Comparison of ENCODE assay signal across 11 cellular contexts in genomic region chr22:26648011-26648497, GRCh38. TPM values are rescaled to one million over a fixed set of nuclear protein-coding genes. Genes with fewer than 3 reads are reported as not detected.
DNase-seq lines count a peak whose midpoint lies in the region; ATAC-seq and TF ChIP-seq lines count a peak whose summit lies in the region.
"Had no signal": no experiment of that assay in that cellular context is flagged by ENCODE, and none has a peak within 500 bp of the region (broad histone marks: within the 10 kb centered on the region; RNA-seq: fewer than 3 reads in every experiment).

No MANE protein-coding gene starts in this region.

- H3K36me3 ChIP-seq in MM.1S (replicated peaks; ENCODE audit: insufficient read depth, low read length): no peaks in the 10 kb centered on the region
- no peaks in the 10 kb centered on the region for H3K36me3 ChIP-seq in OCI-LY1 (ENCODE audit: insufficient read depth, low read length)
- H3K36me3 ChIP-seq: SJSA1 had no signal

- peak overlapping the region; percentile 66 for H2AFZ ChIP-seq in MM.1S (ENCODE audit: low read length)
- H2AFZ ChIP-seq in OCI-LY1 (ENCODE audit: low read length): no peak overlapping the region

- H3K9me2 ChIP-seq in MM.1S (replicated peaks; ENCODE audit: insufficient read depth, low read length) (no peaks in the 10 kb centered on the region), OCI-LY1 (ENCODE audit: low read depth, low read length) (no peaks in the 10 kb centered on the region)

- H3K4me1 ChIP-seq in MM.1S (ENCODE audit: low read length): peaks cover 51% of the 10 kb centered on the region
- peaks cover 57% of the 10 kb centered on the region for H3K4me1 ChIP-seq in OCI-LY1 (ENCODE audit: insufficient read depth, low read length, severe bottlenecking)

- H3K4me3 Mint-ChIP-seq in activated naive CD8-positive, alpha-beta T cell treated with anti-CD3 and anti-CD28 coated beads, Interleukin-2, amount 10 ng/mL, durations not matched to agents 7 days and 5 days: peak overlapping the region; percentile 71

- H3F3A ChIP-seq in MM.1S (ENCODE audit: insufficient read depth, low read length): peaks cover 20% of the 10 kb centered on the region
- H3F3A ChIP-seq in OCI-LY1 (ENCODE audit: insufficient read depth, low read length): no peaks in the 10 kb centered on the region

- no peaks in the 10 kb centered on the region for H3K36me3 Mint-ChIP-seq in activated naive CD8-positive, alpha-beta T cell treated with anti-CD3 and anti-CD28 coated beads, Interleukin-2, amount 10 ng/mL, durations not matched to agents 7 days and 5 days

- H3K4me1 Mint-ChIP-seq in activated naive CD8-positive, alpha-beta T cell treated with anti-CD3 and anti-CD28 coated beads, Interleukin-2, amount 10 ng/mL, durations not matched to agents 7 days and 5 days: peaks cover 64% of the 10 kb centered on the region

- ATAC-seq in activated naive CD8-positive, alpha-beta T cell treated with anti-CD3 and anti-CD28 coated beads, Interleukin-2, amount 10 ng/mL, durations not matched to agents 7 days and 5 days (ENCODE audit: low read depth): peak; percentile 64
- ATAC-seq in HG02885 (IDR thresholded peaks at IDR 0.05; ENCODE audit: poor library complexity, unreplicated experiment): no peak
- no peak for ATAC-seq in HG02938 (IDR thresholded peaks at IDR 0.05; ENCODE audit: unreplicated experiment)

- H3K27ac ChIP-seq in MM.1S (ENCODE audit: low read length) (peak overlapping the region; percentile 44; the same call in 1 of the 2 replicates), OCI-LY1 (ENCODE audit: low read depth, low read length, poor library complexity, severe bottlenecking) (peak overlapping the region; percentile 74)
- H3K27ac ChIP-seq: epithelial cell of prostate, SJSA1 had no signal

- 0 out of 2 replicates have a peak overlapping the region, but pooled peaks have one; percentile 25 for H3K4me3 ChIP-seq in MM.1S (ENCODE audit: low read length)
- peak overlapping the region; percentile 26 for H3K4me3 ChIP-seq in OCI-LY1 (ENCODE audit: low read depth, low read length, poor library complexity, severe bottlenecking)
- H3K4me3 ChIP-seq: SJSA1 had no signal

- peak overlapping the region; percentile 86 for H3K27ac Mint-ChIP-seq in activated naive CD8-positive, alpha-beta T cell treated with anti-CD3 and anti-CD28 coated beads, Interleukin-2, amount 10 ng/mL, durations not matched to agents 7 days and 5 days

- POLR2A ChIA-PET in activated naive CD8-positive, alpha-beta T cell treated with anti-CD3 and anti-CD28 coated beads, Interleukin-2, amount 10 ng/mL, durations not matched to agents 7 days and 5 days (lab: Charles Lee): interaction anchor here (1.0 to 1.4 kb wide), 4 partner anchors 18 to 219 kb away, joined by 3 to 4 read pairs (median 3); partner anchors contain the start of genes ASPHD2, HPS4, SRRD and TPST2

- H3K27me3 ChIP-seq in MM.1S (replicated peaks; ENCODE audit: insufficient read depth, low read length) (no peaks in the 10 kb centered on the region), OCI-LY1 (ENCODE audit: insufficient read depth, low read length) (no peaks in the 10 kb centered on the region)

- H3K79me2 ChIP-seq in MM.1S (ENCODE audit: low read length) (0 out of 2 replicates have a peak, but pooled peaks cover 4% of the 10 kb centered on the region), OCI-LY1 (ENCODE audit: insufficient read depth, low read length) (no peaks in the 10 kb centered on the region)

- TF ChIP-seq CTCF in MM.1S (IDR thresholded peaks at IDR 0.05; ENCODE audit: low read length) (no peak), OCI-LY1 (IDR thresholded peaks at IDR 0.05; ENCODE audit: low read length) (no peak)

- H3K9ac ChIP-seq in MM.1S (ENCODE audit: low read length): no peak overlapping the region; the same call in 1 of the 2 replicates
- peak overlapping the region; percentile 53; the same call in 1 of the 2 replicates for H3K9ac ChIP-seq in OCI-LY1 (ENCODE audit: low read length)

- H4K20me1 ChIP-seq in MM.1S (ENCODE audit: insufficient read depth, low read length) (no peaks in the 10 kb centered on the region), OCI-LY1 (ENCODE audit: insufficient read depth, low read length) (no peaks in the 10 kb centered on the region)

- peaks cover 2% of the 10 kb centered on the region for H3K27me3 Mint-ChIP-seq in activated naive CD8-positive, alpha-beta T cell treated with anti-CD3 and anti-CD28 coated beads, Interleukin-2, amount 10 ng/mL, durations not matched to agents 7 days and 5 days

- H3K4me2 ChIP-seq in MM.1S (ENCODE audit: low read depth, low read length): peak overlapping the region; percentile 70; the same call in 1 of the 2 replicates
- H3K4me2 ChIP-seq in OCI-LY1 (ENCODE audit: low read length): peak overlapping the region; percentile 58

- H3K9me3 Mint-ChIP-seq in activated naive CD8-positive, alpha-beta T cell treated with anti-CD3 and anti-CD28 coated beads, Interleukin-2, amount 10 ng/mL, durations not matched to agents 7 days and 5 days: no peaks in the 10 kb centered on the region

- DNase-seq in MM.1S (peak; percentile 79), NOMO-1 (lab: John Stamatoyannopoulos, UW; ENCODE audit: unreplicated experiment in 2 of 2) (no peak), globus pallidus (ENCODE audit: low spot score) (no peak)
- peak; percentile 73 for DNase-seq in activated naive CD8-positive, alpha-beta T cell treated with anti-CD3 and anti-CD28 coated beads, Interleukin-2, amount 10 ng/mL, durations not matched to agents 7 days and 5 days
- DNase-seq in stimulated activated CD4-positive, alpha-beta T cell treated with anti-CD3 and anti-CD28 coated beads, Interleukin-4, amount 100 ng/mL, for 24 hours: peak; percentile 36

- H3K9me3 ChIP-seq in MM.1S (replicated peaks; ENCODE audit: insufficient read depth, low read length) (no peaks in the 10 kb centered on the region), OCI-LY1 (ENCODE audit: low read length) (no peaks in the 10 kb centered on the region)
- H3K9me3 ChIP-seq: SJSA1 had no signal

RNA-seq across cellular contexts. Expression of gene MIAT, which starts 9.3 kb away (rescaled TPM):
- 100 to 1,000 TPM; 190 to 229 TPM for total RNA-seq in activated naive CD8-positive, alpha-beta T cell treated with anti-CD3 and anti-CD28 coated beads, Interleukin-2, amount 10 ng/mL, durations not matched to agents 7 days and 5 days

RNA-seq across cellular contexts. Expression of gene CRYBA4, which starts 26.3 kb away (rescaled TPM):
- total RNA-seq in activated naive CD8-positive, alpha-beta T cell treated with anti-CD3 and anti-CD28 coated beads, Interleukin-2, amount 10 ng/mL, durations not matched to agents 7 days and 5 days: not detected
- total RNA-seq: SJSA1, skeletal muscle tissue had no signal

RNA-seq across cellular contexts. Expression of gene CRYBB1, which starts 30.2 kb away (rescaled TPM):
- not detected for total RNA-seq in activated naive CD8-positive, alpha-beta T cell treated with anti-CD3 and anti-CD28 coated beads, Interleukin-2, amount 10 ng/mL, durations not matched to agents 7 days and 5 days
- total RNA-seq: SJSA1 had no signal

RNA-seq across cellular contexts. Expression of gene TPST2, which starts 58.1 kb away (rescaled TPM):
- total RNA-seq in activated naive CD8-positive, alpha-beta T cell treated with anti-CD3 and anti-CD28 coated beads, Interleukin-2, amount 10 ng/mL, durations not matched to agents 7 days and 5 days: 10 to 100 TPM; 54.8 to 58.5 TPM

Comparison
In these comparisons a context has a peak if more than half of its experiments do, and no peak if none do; other contexts are left out.
1. DNase-seq: peak in MM.1S (single experiment), activated naive CD8-positive, alpha-beta T cell treated with anti-CD3 and anti-CD28 coated beads, Interleukin-2, amount 10 ng/mL, durations not matched to agents 7 days and 5 days (single experiment) and stimulated activated CD4-positive, alpha-beta T cell treated with anti-CD3 and anti-CD28 coated beads, Interleukin-4, amount 100 ng/mL, for 24 hours (single experiment); none in NOMO-1 (0 of 2) and globus pallidus (single experiment).